8 cellular contexts compared by ENCODE assay signal in the genomic region with DNA sequence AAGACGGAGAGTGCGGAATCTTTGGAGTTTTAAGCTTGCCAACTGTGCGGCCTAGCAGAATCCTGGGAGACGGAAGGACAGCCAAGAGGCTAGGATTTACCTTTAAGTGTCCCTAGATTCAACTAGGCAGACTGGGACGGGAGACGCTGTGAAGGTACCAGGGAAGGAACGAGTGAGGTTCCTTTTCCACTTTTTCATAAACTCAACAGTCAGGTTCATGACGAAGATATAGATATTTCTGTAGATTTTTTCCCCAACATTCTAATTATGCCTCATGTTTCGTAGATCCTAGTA. TPM values are rescaled to one million over a fixed set of nuclear protein-coding genes. Genes with fewer than 3 reads are reported as not detected.
DNase-seq lines count a peak whose midpoint lies in the region; ATAC-seq and TF ChIP-seq lines count a peak whose summit lies in the region.

No MANE protein-coding gene starts in this region.

- peak overlapping the region; percentile 100 for H3K27ac ChIP-seq in SK-N-MC
- peak overlapping the region; percentile 98 for H3K27ac ChIP-seq in foreskin keratinocyte
- H3K27ac ChIP-seq in sigmoid colon, result peak overlapping the region; percentile 95 to 100 (median 98)

- ATAC-seq in GM21737 (IDR thresholded peaks at IDR 0.05; ENCODE audit: unreplicated experiment), result peak; percentile 3
- ATAC-seq in foreskin keratinocyte, result peak; percentile 7
- ATAC-seq in GM18519 (IDR thresholded peaks at IDR 0.05; ENCODE audit: low FRiP score, unreplicated experiment), result no peak

- H3K4me3 ChIP-seq in SK-N-MC (peak overlapping the region; percentile 96), sigmoid colon (peak overlapping the region; percentile 82 to 95 (median 93))

- peaks cover 35% of the 10 kb centered on the region for H3K36me3 ChIP-seq in SK-N-MC (ENCODE audit: insufficient read depth, low read length)
- H3K36me3 ChIP-seq in sigmoid colon, result peaks cover 0 to 15% (median 0%) of the 10 kb centered on the region in 4 donors

- WGBS in sigmoid colon, 2 donors, result 0 to 1% methylated on average over 9 of the region's 9 CpGs

- intact Hi-C loops in sigmoid colon (cut with DNase I), result loop anchor here (2.0 to 10.0 kb wide), 6 partner anchors 69 to 1311 kb away; a partner anchor contains a TSS

- H3K9me3 ChIP-seq in SK-N-MC (ENCODE audit: low read depth, low read length), result no peaks in the 10 kb centered on the region
- H3K9me3 ChIP-seq in sigmoid colon, result no peaks in the 10 kb centered on the region

- H3K4me1 ChIP-seq in foreskin keratinocyte (peaks cover 7% of the 10 kb centered on the region), sigmoid colon (peaks cover 0 to 45% (median 41%) of the 10 kb centered on the region in 4 donors)

- DNase-seq in SK-N-MC (ENCODE audit: low read depth, low spot score) (peak; percentile 51), foreskin keratinocyte (no peak), sigmoid colon (no peak), KG1 (lab: John Stamatoyannopoulos, UW) (no peak), islet precursor cell (no peak), NCI-H187 (lab: John Stamatoyannopoulos, UW) (no peak)

- no peak for TF ChIP-seq POLR2A in sigmoid colon (IDR thresholded peaks at IDR 0.05)

- TF ChIP-seq CTCF in foreskin keratinocyte (conservative IDR thresholded peaks at IDR 0.05) (no peak), sigmoid colon (IDR thresholded peaks at IDR 0.05) (no peak)

- no peaks in the 10 kb centered on the region for H3K27me3 ChIP-seq in foreskin keratinocyte
- no peaks in the 10 kb centered on the region for H3K27me3 ChIP-seq in sigmoid colon

- no peak for TF ChIP-seq EP300 in sigmoid colon (IDR thresholded peaks at IDR 0.05)

- H3K9ac ChIP-seq in SK-N-MC (ENCODE audit: insufficient read length), result peak overlapping the region; percentile 100

RNA-seq across cellular contexts. Expression of a gene that starts 0.6 kb away (rescaled TPM):
- total RNA-seq in foreskin keratinocyte (23.7 and 26.1 TPM in 2 replicates), sigmoid colon (10 to 100 TPM; 11.4 to 17.5 (median 14.6) TPM)
- polyA plus RNA-seq in foreskin keratinocyte (10.3 and 11.9 TPM in 2 replicates), sigmoid colon (1 to 10 TPM; 5.4 to 8.4 (median 7.6) TPM)
